Comparison of ENCODE assay signal across 8 cellular contexts in the genomic region with DNA sequence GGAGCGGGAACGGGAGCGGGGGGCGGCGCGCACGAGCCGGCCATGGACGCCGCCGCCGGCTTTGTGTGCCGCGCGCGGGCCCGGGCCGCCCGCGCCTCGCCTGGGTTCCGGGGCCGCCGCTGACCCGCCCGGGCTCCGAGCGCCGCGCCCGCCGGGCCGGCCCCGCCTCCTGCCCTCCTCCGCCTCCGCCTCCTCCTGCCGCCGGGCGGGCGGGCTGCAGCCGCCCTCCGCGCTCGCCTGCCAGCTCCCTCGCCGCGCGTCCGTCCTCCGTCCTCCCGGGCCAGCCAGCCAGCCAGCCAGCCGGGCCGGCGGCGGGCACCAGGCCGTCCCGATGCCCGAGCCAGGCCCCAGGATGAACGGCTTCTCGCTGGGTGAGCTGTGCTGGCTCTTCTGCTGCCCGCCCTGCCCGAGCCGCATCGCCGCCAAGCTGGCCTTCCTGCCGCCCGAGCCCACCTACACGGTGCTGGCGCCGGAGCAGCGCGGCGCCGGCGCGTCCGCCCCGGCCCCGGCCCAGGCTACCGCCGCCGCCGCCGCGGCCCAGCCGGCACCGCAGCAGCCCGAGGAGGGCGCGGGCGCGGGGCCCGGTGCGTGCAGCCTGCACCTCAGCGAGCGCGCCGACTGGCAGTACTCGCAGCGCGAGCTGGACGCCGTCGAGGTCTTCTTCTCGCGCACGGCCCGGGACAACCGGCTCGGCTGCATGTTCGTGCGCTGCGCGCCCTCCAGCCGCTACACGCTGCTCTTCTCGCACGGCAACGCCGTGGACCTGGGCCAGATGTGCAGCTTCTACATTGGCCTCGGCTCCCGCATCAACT. TPM values are rescaled to one million over a fixed set of nuclear protein-coding genes. Genes with fewer than 3 reads are reported as not detected.
DNase-seq lines count a peak whose midpoint lies in the region; ATAC-seq and TF ChIP-seq lines count a peak whose summit lies in the region.

A gene (plus strand): TSS at position 212 of the 812 bp plus-strand sequence. CDS start 120 bp downstream, at position 332.

- no peak for TF ChIP-seq CTCF in mesothelial cell of epicardium (IDR thresholded peaks at IDR 0.05; ENCODE audit: unreplicated experiment)

- no peaks in the 10 kb centered on the region for H3K9me3 Mint-ChIP-seq in activated CD8-positive, alpha-beta memory T cell treated with anti-CD3 and anti-CD28 coated beads, Interleukin-2, amount 10 ng/mL, durations not matched to agents 7 days and 5 days (ENCODE audit: low read depth)
- no peaks in the 10 kb centered on the region for H3K9me3 Mint-ChIP-seq in mesothelial cell of epicardium
- H3K9me3 Mint-ChIP-seq in stimulated activated naive CD8-positive, alpha-beta T cell treated with anti-CD3 and anti-CD28 coated beads, Interleukin-15, Interleukin-2, amounts not matched to agents 100 ng/mL and 50 ng/mL, for 24 hours: no peaks in the 10 kb centered on the region

- H3K27ac ChIP-seq in epithelial cell of prostate: peak within 1 kb of the TSS; percentile 75

- H3K4me3 Mint-ChIP-seq in activated CD8-positive, alpha-beta memory T cell treated with anti-CD3 and anti-CD28 coated beads, Interleukin-2, amount 10 ng/mL, durations not matched to agents 7 days and 5 days: peak within 1 kb of the TSS; percentile 79
- peak within 1 kb of the TSS; percentile 88 for H3K4me3 Mint-ChIP-seq in mesothelial cell of epicardium
- H3K4me3 Mint-ChIP-seq in stimulated activated naive CD8-positive, alpha-beta T cell treated with anti-CD3 and anti-CD28 coated beads, Interleukin-15, Interleukin-2, amounts not matched to agents 100 ng/mL and 50 ng/mL, for 24 hours: peak within 1 kb of the TSS; percentile 87

- peaks cover 57% of the 10 kb centered on the region for H3K27me3 Mint-ChIP-seq in activated CD8-positive, alpha-beta memory T cell treated with anti-CD3 and anti-CD28 coated beads, Interleukin-2, amount 10 ng/mL, durations not matched to agents 7 days and 5 days
- no peaks in the 10 kb centered on the region for H3K27me3 Mint-ChIP-seq in mesothelial cell of epicardium (ENCODE audit: low read depth)
- H3K27me3 Mint-ChIP-seq in stimulated activated naive CD8-positive, alpha-beta T cell treated with anti-CD3 and anti-CD28 coated beads, Interleukin-15, Interleukin-2, amounts not matched to agents 100 ng/mL and 50 ng/mL, for 24 hours: peaks cover 31% of the 10 kb centered on the region

- CTCF ChIA-PET in activated CD8-positive, alpha-beta memory T cell treated with anti-CD3 and anti-CD28 coated beads, Interleukin-2, amount 10 ng/mL, durations not matched to agents 7 days and 5 days (lab: Charles Lee): interaction anchor here (0.5 to 1.6 kb wide), 4 partner anchors 22 to 571 kb away, joined by 3 to 6 read pairs (median 4); no protein-coding TSS in a partner anchor

- H3K36me3 Mint-ChIP-seq in activated CD8-positive, alpha-beta memory T cell treated with anti-CD3 and anti-CD28 coated beads, Interleukin-2, amount 10 ng/mL, durations not matched to agents 7 days and 5 days: no peaks in the 10 kb centered on the region
- H3K36me3 Mint-ChIP-seq in mesothelial cell of epicardium: peaks cover 2% of the 10 kb centered on the region
- no peaks in the 10 kb centered on the region for H3K36me3 Mint-ChIP-seq in stimulated activated naive CD8-positive, alpha-beta T cell treated with anti-CD3 and anti-CD28 coated beads, Interleukin-15, Interleukin-2, amounts not matched to agents 100 ng/mL and 50 ng/mL, for 24 hours (ENCODE audit: low read depth)

- peak; percentile 62 for ATAC-seq in HG02884 (IDR thresholded peaks at IDR 0.05; ENCODE audit: unreplicated experiment)
- peak; percentile 85 for ATAC-seq in activated CD8-positive, alpha-beta memory T cell treated with anti-CD3 and anti-CD28 coated beads, Interleukin-2, amount 10 ng/mL, durations not matched to agents 7 days and 5 days

- peaks cover 19% of the 10 kb centered on the region for H3K4me1 Mint-ChIP-seq in activated CD8-positive, alpha-beta memory T cell treated with anti-CD3 and anti-CD28 coated beads, Interleukin-2, amount 10 ng/mL, durations not matched to agents 7 days and 5 days
- peaks cover 30% of the 10 kb centered on the region for H3K4me1 Mint-ChIP-seq in mesothelial cell of epicardium
- peaks cover 27% of the 10 kb centered on the region for H3K4me1 Mint-ChIP-seq in stimulated activated naive CD8-positive, alpha-beta T cell treated with anti-CD3 and anti-CD28 coated beads, Interleukin-15, Interleukin-2, amounts not matched to agents 100 ng/mL and 50 ng/mL, for 24 hours (ENCODE audit: low read depth)

- peak within 1 kb of the TSS; percentile 54 for H3K27ac Mint-ChIP-seq in activated CD8-positive, alpha-beta memory T cell treated with anti-CD3 and anti-CD28 coated beads, Interleukin-2, amount 10 ng/mL, durations not matched to agents 7 days and 5 days
- H3K27ac Mint-ChIP-seq in mesothelial cell of epicardium: peak within 1 kb of the TSS; percentile 89
- H3K27ac Mint-ChIP-seq in stimulated activated naive CD8-positive, alpha-beta T cell treated with anti-CD3 and anti-CD28 coated beads, Interleukin-15, Interleukin-2, amounts not matched to agents 100 ng/mL and 50 ng/mL, for 24 hours: peak within 1 kb of the TSS; percentile 85

- DNase-seq in NCI-H82 (lab: John Stamatoyannopoulos, UW): peak; percentile 55
- DNase-seq in NCI-H82 treated with DMSO at 0.1 percent for 48 hours (lab: John Stamatoyannopoulos, UW; ENCODE audit: unreplicated experiment): no peak
- DNase-seq in NCI-H510A (lab: John Stamatoyannopoulos, UW): peak; percentile 25
- peak; percentile 47 for DNase-seq in activated CD8-positive, alpha-beta memory T cell treated with anti-CD3 and anti-CD28 coated beads, Interleukin-2, amount 10 ng/mL, durations not matched to agents 7 days and 5 days
- no peak for DNase-seq in epithelial cell of prostate (ENCODE audit: low read depth, low spot score)
- peak; percentile 42 to 73 for DNase-seq in mesothelial cell of epicardium (ENCODE audit: low spot score in 2 of 2, unreplicated experiment in 2 of 2)

RNA-seq across cellular contexts. Expression of the gene that starts here (rescaled TPM):
- total RNA-seq in activated CD8-positive, alpha-beta memory T cell treated with anti-CD3 and anti-CD28 coated beads, Interleukin-2, amount 10 ng/mL, durations not matched to agents 7 days and 5 days: 1 to 10 TPM; 1.5 to 2.2 TPM
- 17.0 to 18.0 TPM (median 17.9 TPM) in 3 replicates for total RNA-seq in mesothelial cell of epicardium

Comparison
In these comparisons a context has a peak if more than half of its experiments do, and no peak if none do; other contexts are left out.
1. DNase-seq: peak in NCI-H82 (single experiment), NCI-H510A (single experiment), activated CD8-positive, alpha-beta memory T cell treated with anti-CD3 and anti-CD28 coated beads, Interleukin-2, amount 10 ng/mL, durations not matched to agents 7 days and 5 days (single experiment) and mesothelial cell of epicardium (2 of 2); none in NCI-H82 treated with DMSO at 0.1 percent for 48 hours (single experiment) and epithelial cell of prostate (single experiment).
2. Peak in every context shown above with its lines, with median percentiles within 50 percentile points of each other: H3K27ac Mint-ChIP-seq and H3K4me3 Mint-ChIP-seq.